2 cellular contexts compared by ENCODE assay signal in genomic region chr2:1716441-1716840, GRCh38.
TF ChIP-seq lines count a peak whose summit lies in the region.

No MANE protein-coding gene starts in this region.

TF ChIP-seq in SK-N-SH, 30 proteins besides CTCF, POLR2A, EP300 and RAD21 (continued from another document):
- TF ChIP-seq MEF2A (IDR thresholded peaks at IDR 0.05; ENCODE audit: borderline replicate concordance, low read depth) = no peak
- no peak for TF ChIP-seq GABPA (IDR thresholded peaks at IDR 0.05; ENCODE audit: low read depth)
- no peak for TF ChIP-seq REST (IDR thresholded peaks at IDR 0.05; ENCODE audit: low read depth, low read length)

TF ChIP-seq in SK-N-SH treated with all-trans-retinoic acid at 6 μM for 48 hours, 23 proteins besides CTCF, POLR2A, EP300 and RAD21 (continued from another document):
- TF ChIP-seq TSHZ2 (CRISPR knock-in tag; IDR thresholded peaks at IDR 0.05) (no peak), POU6F1 (CRISPR knock-in tag; IDR thresholded peaks at IDR 0.05; ENCODE audit: borderline replicate concordance, low read depth) (no peak), ISL1 (CRISPR knock-in tag; IDR thresholded peaks at IDR 0.05) (no peak), CREB5 (CRISPR knock-in tag; IDR thresholded peaks at IDR 0.05; ENCODE audit: low read depth) (no peak)
